In genomic region chr5:1503301-1504243, GRCh38 we compare ENCODE assay signal across 8 cellular contexts. TPM values are rescaled to one million over a fixed set of nuclear protein-coding genes. Genes with fewer than 3 reads are reported as not detected.
DNase-seq lines count a peak whose midpoint lies in the region; ATAC-seq lines count a peak whose summit lies in the region.

No MANE protein-coding gene starts in this region.

- 33 to 66% (median 40%) methylated on average over 20 of the region's 20 CpGs for WGBS in adipose tissue, 3 donors

- peaks cover 4 to 31% of the 10 kb centered on the region in 2 donors for H3K4me1 ChIP-seq in muscle layer of duodenum (ENCODE audit: control insufficient read depth in 1 of 2, insufficient read depth in 2 of 2, low read length in 2 of 2)

- DNase-seq in NCI-H146 (lab: John Stamatoyannopoulos, UW) (no peak), COR-L47 (lab: John Stamatoyannopoulos, UW) (no peak), epidermal melanocyte (ENCODE audit: insufficient read length, low spot score) (no peak)
- no peak for DNase-seq in activated CD8-positive, alpha-beta memory T cell treated with anti-CD3 and anti-CD28 coated beads, Interleukin-2, amount 50 U/mL, for 48 hours

- H3K4me3 ChIP-seq in muscle layer of duodenum (ENCODE audit: low read depth in 1 of 2, low read length in 2 of 2) = no peak overlapping the region

- H3K36me3 ChIP-seq in muscle layer of duodenum (ENCODE audit: control insufficient read depth in 1 of 2, insufficient read depth in 2 of 2, low read length in 2 of 2) = no peaks in the 10 kb centered on the region

- H3K27ac ChIP-seq in adipose tissue (ENCODE audit: low read depth, low read length) (peak overlapping the region; percentile 20), muscle layer of duodenum (ENCODE audit: low read length) (peak overlapping the region; percentile 58)

- ATAC-seq in GM18868 (IDR thresholded peaks at IDR 0.05; ENCODE audit: unreplicated experiment) = peak; percentile 19
- peak; percentile 28 for ATAC-seq in HG03097 (IDR thresholded peaks at IDR 0.05; ENCODE audit: low FRiP score, unreplicated experiment)

- no peaks in the 10 kb centered on the region for H3K27me3 ChIP-seq in muscle layer of duodenum (ENCODE audit: low read depth, low read length)

- no peaks in the 10 kb centered on the region for H3K9me3 ChIP-seq in muscle layer of duodenum (ENCODE audit: control insufficient read depth in 1 of 2, low read length in 2 of 2)

RNA-seq across cellular contexts. Expression of gene LPCAT1, which starts 20.2 kb away (rescaled TPM):
- 10 to 100 TPM in 2 of 3 donors, 1 to 10 TPM in 1; 7.5 to 21.7 (median 21.0) TPM for polyA plus RNA-seq in adipose tissue

RNA-seq across cellular contexts. Expression of gene SLC6A3, which starts 58.3 kb away (rescaled TPM):
- polyA plus RNA-seq in adipose tissue = under 1 TPM in 2 of 3 donors, not detected in 1; 0.06 to 0.15 TPM
